In genomic region chr1:29179641-29180184, GRCh38 we compare ENCODE assay signal across 9 cellular contexts. TPM values are rescaled to one million over a fixed set of nuclear protein-coding genes. Genes with fewer than 3 reads are reported as not detected.
DNase-seq lines count a peak whose midpoint lies in the region; ATAC-seq and TF ChIP-seq lines count a peak whose summit lies in the region.
"Had no signal": no experiment of that assay in that cellular context is flagged by ENCODE, and none has a peak within 500 bp of the region (broad histone marks: within the 10 kb centered on the region; RNA-seq: fewer than 3 reads in every experiment).

No MANE protein-coding gene starts in this region.

- H3K4me1 ChIP-seq in tibial artery = peaks cover 0 to 57% (median 43%) of the 10 kb centered on the region in 4 donors

- peak; percentile 10 for DNase-seq in activated CD8-positive, alpha-beta memory T cell treated with anti-CD3 and anti-CD28 coated beads, Interleukin-2, amount 50 U/mL, for 48 hours
- DNase-seq in activated CD8-positive, alpha-beta memory T cell treated with anti-CD3 and anti-CD28 coated beads for 24 hours = no peak
- DNase-seq in activated naive CD4-positive, alpha-beta T cell treated with anti-CD3 and anti-CD28 coated beads, Interleukin-2, amount 50 U/mL, for 72 hours (ENCODE audit: low spot score in 2 of 2) = no peak
- DNase-seq in iris pigment epithelial cell (ENCODE audit: low read depth) (peak; percentile 24), tibial artery (no peak), DMS153 (lab: John Stamatoyannopoulos, UW) (no peak)
- DNase-seq: NCI-H510A treated with DMSO at 0.1 percent for 48 hours had no signal

- no peak for TF ChIP-seq CTCF in tibial artery (IDR thresholded peaks at IDR 0.05)

- H3K27ac Mint-ChIP-seq in activated naive CD4-positive, alpha-beta T cell treated with anti-CD3 and anti-CD28 coated beads, Interleukin-2, amount 50 U/mL, for 72 hours = peak overlapping the region; percentile 96 to 98

- no peaks in the 10 kb centered on the region for H3K9me3 ChIP-seq in tibial artery

- intact Hi-C loops in tibial artery (cut with DNase I; ENCODE audit: low total_unique reads) = loop anchor here (5.0 kb wide), 1 partner anchor 57 kb away; the partner anchor contains the start of gene TMEM200B

- H3K36me3 ChIP-seq in tibial artery = peaks cover 0 to 7% (median 0%) of the 10 kb centered on the region in 3 donors

- H3K9me3 Mint-ChIP-seq in activated naive CD4-positive, alpha-beta T cell treated with anti-CD3 and anti-CD28 coated beads, Interleukin-2, amount 50 U/mL, for 72 hours = no peaks in the 10 kb centered on the region

- no peak for ATAC-seq in activated naive CD4-positive, alpha-beta T cell treated with anti-CD3 and anti-CD28 coated beads, Interleukin-2, amount 50 U/mL, for 72 hours
- ATAC-seq in HG03520 (IDR thresholded peaks at IDR 0.05; ENCODE audit: unreplicated experiment) (no peak), HG02973 (IDR thresholded peaks at IDR 0.05; ENCODE audit: unreplicated experiment) (no peak)

- H3K36me3 Mint-ChIP-seq in activated naive CD4-positive, alpha-beta T cell treated with anti-CD3 and anti-CD28 coated beads, Interleukin-2, amount 50 U/mL, for 72 hours = peaks cover 28 to 43% of the 10 kb centered on the region in 2 donors

- H3K27me3 ChIP-seq in tibial artery = no peaks in the 10 kb centered on the region

- peak overlapping the region; percentile 99 for H3K27ac ChIP-seq in tibial artery

- peak overlapping the region; percentile 78 to 82 for H3K4me3 ChIP-seq in tibial artery

RNA-seq across cellular contexts. Expression of gene SRSF4, which starts 2.0 kb away (rescaled TPM):
- total RNA-seq in activated naive CD4-positive, alpha-beta T cell treated with anti-CD3 and anti-CD28 coated beads, Interleukin-2, amount 50 U/mL, for 72 hours = 100 to 1,000 TPM; 139 to 163 TPM

RNA-seq across cellular contexts. Expression of gene MECR, which starts 51.0 kb away (rescaled TPM):
- total RNA-seq in activated naive CD4-positive, alpha-beta T cell treated with anti-CD3 and anti-CD28 coated beads, Interleukin-2, amount 50 U/mL, for 72 hours = 10 to 100 TPM; 25.7 to 33.0 TPM

RNA-seq across cellular contexts. Expression of gene TMEM200B, which starts 56.0 kb away (rescaled TPM):
- total RNA-seq in activated naive CD4-positive, alpha-beta T cell treated with anti-CD3 and anti-CD28 coated beads, Interleukin-2, amount 50 U/mL, for 72 hours = 1 to 10 TPM in 1 of 2 donors, under 1 TPM in 1; 0.43 to 4.0 TPM

RNA-seq across cellular contexts. Expression of gene PTPRU, which starts 56.6 kb away (rescaled TPM):
- total RNA-seq in activated naive CD4-positive, alpha-beta T cell treated with anti-CD3 and anti-CD28 coated beads, Interleukin-2, amount 50 U/mL, for 72 hours = 1 to 10 TPM in 1 of 2 donors, not detected in 1; 2.0 TPM

Comparison
In these comparisons a context has a peak if more than half of its experiments do, and no peak if none do; other contexts are left out.
1. DNase-seq: peak in activated CD8-positive, alpha-beta memory T cell treated with anti-CD3 and anti-CD28 coated beads, Interleukin-2, amount 50 U/mL, for 48 hours (single experiment) and iris pigment epithelial cell (single experiment); none in activated CD8-positive, alpha-beta memory T cell treated with anti-CD3 and anti-CD28 coated beads for 24 hours (single experiment), activated naive CD4-positive, alpha-beta T cell treated with anti-CD3 and anti-CD28 coated beads, Interleukin-2, amount 50 U/mL, for 72 hours (0 of 2), tibial artery (0 of 2) and DMS153 (single experiment).